Comparison of ENCODE assay signal across 19 cellular contexts in genomic region chr12:11067514-11067913, GRCh38. TPM values are rescaled to one million over a fixed set of nuclear protein-coding genes. Genes with fewer than 3 reads are reported as not detected.
A peak's percentile ranks its signal among the peaks of the same experiment; 100 is the strongest.
DNase-seq lines count a peak whose midpoint lies in the region; ATAC-seq, FAIRE-seq and TF ChIP-seq lines count a peak whose summit lies in the region.
"Had no signal": no experiment of that assay in that cellular context is flagged by ENCODE, and none has a peak within 500 bp of the region (broad histone marks: within the 10 kb centered on the region; RNA-seq: fewer than 3 reads in every experiment).

No MANE protein-coding gene starts in this region.

- H3K36me3 Mint-ChIP-seq in naive thymus-derived CD4-positive, alpha-beta T cell, result peaks cover 10 to 46% (median 25%) of the 10 kb centered on the region in 5 donors

- H3K36me3 ChIP-seq in right atrium auricular region, result no peaks in the 10 kb centered on the region
- H3K36me3 ChIP-seq in heart right ventricle, result no peaks in the 10 kb centered on the region
- H3K36me3 ChIP-seq in aorta (ENCODE audit: control insufficient read depth in 1 of 2, insufficient read depth in 2 of 2, low read length in 1 of 2), result peaks cover 0 to 2% of the 10 kb centered on the region in 2 donors
- no peaks in the 10 kb centered on the region for H3K36me3 ChIP-seq in naive thymus-derived CD4-positive, alpha-beta T cell (ENCODE audit: control insufficient read depth in 2 of 3, insufficient read depth in 3 of 3, low read length in 3 of 3)

- no peaks in the 10 kb centered on the region for H3K27me3 Mint-ChIP-seq in naive thymus-derived CD4-positive, alpha-beta T cell
- H3K27me3 Mint-ChIP-seq: activated naive CD4-positive, alpha-beta T cell treated with anti-CD3 and anti-CD28 coated beads, Interleukin-2, amount 50 U/mL, for 24 hours; stimulated activated naive B cell treated with anti-CD40 and anti-IgM and Interleukin-4, amounts not matched to agents 10 μg/mL and 1 μg/mL and 100 μg/mL, for 72 hours had no signal

- no peak overlapping the region for H3K4me3 ChIP-seq in right atrium auricular region
- H3K4me3 ChIP-seq in heart right ventricle, result no peak overlapping the region
- H3K4me3 ChIP-seq in aorta (ENCODE audit: low read length in 2 of 2), result no peak overlapping the region
- H3K4me3 ChIP-seq in naive thymus-derived CD4-positive, alpha-beta T cell (ENCODE audit: low read length), result no peak overlapping the region
- H3K4me3 ChIP-seq: coronary artery had no signal

- H3K4me1 ChIP-seq in right atrium auricular region (peaks cover 0 to 13% of the 10 kb centered on the region in 2 donors), heart right ventricle (peaks cover 0 to 10% (median 0%) of the 10 kb centered on the region in 9 donors), aorta (ENCODE audit: control insufficient read depth in 1 of 2, insufficient read depth in 2 of 2, low read length in 2 of 2) (no peaks in the 10 kb centered on the region)
- H3K4me1 ChIP-seq in naive thymus-derived CD4-positive, alpha-beta T cell (ENCODE audit: control insufficient read depth in 2 of 2, insufficient read depth in 2 of 2, low read length in 2 of 2), result no peaks in the 10 kb centered on the region

- H3K9me3 ChIP-seq in right atrium auricular region (no peaks in the 10 kb centered on the region), heart right ventricle (no peaks in the 10 kb centered on the region), aorta (ENCODE audit: control insufficient read depth, low read length) (no peaks in the 10 kb centered on the region)
- H3K9me3 ChIP-seq in naive thymus-derived CD4-positive, alpha-beta T cell (ENCODE audit: control insufficient read depth in 2 of 3, low read length in 3 of 3), result no peaks in the 10 kb centered on the region

- no peak overlapping the region for H3K4me3 Mint-ChIP-seq in naive thymus-derived CD4-positive, alpha-beta T cell
- H3K4me3 Mint-ChIP-seq: activated naive CD4-positive, alpha-beta T cell treated with anti-CD3 and anti-CD28 coated beads, Interleukin-2, amount 50 U/mL, for 24 hours; stimulated activated naive B cell treated with anti-CD40 and anti-IgM and Interleukin-4, amounts not matched to agents 10 μg/mL and 1 μg/mL and 100 μg/mL, for 72 hours; T-helper 1 cell treated with Interleukin-12 subunit alpha and Interleukin-12 subunit beta and Interleukin-4 antibody, amounts not matched to agents 30 μg/mL and 1 μg/mL, for 36 hours had no signal

- H3K27ac ChIP-seq in right atrium auricular region, result no peak overlapping the region
- H3K27ac ChIP-seq in heart right ventricle, result no peak overlapping the region
- no peak overlapping the region for H3K27ac ChIP-seq in aorta (ENCODE audit: low read depth in 1 of 2, low read length in 2 of 2)
- H3K27ac ChIP-seq in naive thymus-derived CD4-positive, alpha-beta T cell (ENCODE audit: low read depth, low read length), result no peak overlapping the region
- H3K27ac ChIP-seq: coronary artery, epithelial cell of prostate had no signal

- POLR2A ChIA-PET in naive thymus-derived CD4-positive, alpha-beta T cell (lab: Charles Lee), result no interaction called here

- H3K27ac Mint-ChIP-seq in naive thymus-derived CD4-positive, alpha-beta T cell, result no peak overlapping the region
- H3K27ac Mint-ChIP-seq: activated naive CD4-positive, alpha-beta T cell treated with anti-CD3 and anti-CD28 coated beads, Interleukin-2, amount 50 U/mL, for 24 hours; stimulated activated naive B cell treated with anti-CD40 and anti-IgM and Interleukin-4, amounts not matched to agents 10 μg/mL and 1 μg/mL and 100 μg/mL, for 72 hours; T-helper 1 cell treated with Interleukin-12 subunit alpha and Interleukin-12 subunit beta and Interleukin-4 antibody, amounts not matched to agents 30 μg/mL and 1 μg/mL, for 36 hours had no signal

- peaks cover 0 to 23% (median 14%) of the 10 kb centered on the region in 7 donors for H3K4me1 Mint-ChIP-seq in naive thymus-derived CD4-positive, alpha-beta T cell

- peaks cover 0 to 5% (median 0%) of the 10 kb centered on the region in 11 donors for H3K9me3 Mint-ChIP-seq in naive thymus-derived CD4-positive, alpha-beta T cell
- H3K9me3 Mint-ChIP-seq: activated naive CD4-positive, alpha-beta T cell treated with anti-CD3 and anti-CD28 coated beads, Interleukin-2, amount 50 U/mL, for 24 hours; T-helper 1 cell treated with Interleukin-12 subunit alpha and Interleukin-12 subunit beta and Interleukin-4 antibody, amounts not matched to agents 30 μg/mL and 1 μg/mL, for 36 hours had no signal

- no peak for FAIRE-seq in HTR-8/SVneo (lab: Jason Lieb, UNC)

- DNase-seq in Right ventricle myocardium inferior (ENCODE audit: missing footprints) (no peak), right atrium auricular region (ENCODE audit: low spot score) (no peak), astrocyte of the hippocampus (ENCODE audit: low read depth, low spot score) (peak; percentile 48), heart right ventricle (peak in 1 of 2 donors; percentile 68), aorta (peak in 1 of 2 donors; percentile 49), HTR-8/SVneo (ENCODE audit: insufficient read length, low spot score) (no peak), NCI-H1105 treated with DMSO at 0.1 percent for 48 hours (lab: John Stamatoyannopoulos, UW) (no peak)
- DNase-seq in naive thymus-derived CD4-positive, alpha-beta T cell, result no peak
- DNase-seq: GOT3; Karpas-422; NCI-H187; NCI-H748 treated with DMSO at 0.1 percent for 48 hours; small intestine; stimulated activated naive B cell treated with anti-CD40 and anti-IgM and Interleukin-4, amounts not matched to agents 10 μg/mL and 1 μg/mL and 100 μg/mL, for 72 hours had no signal

- ATAC-seq in Right ventricle myocardium inferior (peak; percentile 69), heart right ventricle (peak in 6 of 8 donors; percentile 41 to 88 (median 82)), aorta (ENCODE audit: low FRiP score) (peak; percentile 53)
- ATAC-seq in naive thymus-derived CD4-positive, alpha-beta T cell, result no peak
- ATAC-seq: stimulated activated naive B cell treated with anti-CD40 and anti-IgM and Interleukin-4, amounts not matched to agents 10 μg/mL and 1 μg/mL and 100 μg/mL, for 72 hours had no signal

- H3K27me3 ChIP-seq in right atrium auricular region, result no peaks in the 10 kb centered on the region
- H3K27me3 ChIP-seq in heart right ventricle, result no peaks in the 10 kb centered on the region
- H3K27me3 ChIP-seq in aorta (ENCODE audit: control insufficient read depth in 1 of 2, insufficient read depth in 2 of 2, low read length in 1 of 2), result no peaks in the 10 kb centered on the region
- H3K27me3 ChIP-seq in naive thymus-derived CD4-positive, alpha-beta T cell (ENCODE audit: control insufficient read depth in 2 of 2, insufficient read depth in 2 of 2, low read length in 2 of 2), result no peaks in the 10 kb centered on the region

- TF ChIP-seq CTCF in right atrium auricular region (IDR thresholded peaks at IDR 0.05) (no peak), heart right ventricle (IDR thresholded peaks at IDR 0.05) (no peak)

- CTCF ChIA-PET in naive thymus-derived CD4-positive, alpha-beta T cell (lab: Charles Lee), result no interaction called here

- intact Hi-C loops in Right ventricle myocardium inferior (cut with DNase I) (no loop called here), heart right ventricle (cut with DNase I) (loop anchor here in 2 of 10 donors (2.0 to 10.0 kb wide), 2 partner anchors 29 to 97 kb away; no protein-coding TSS in a partner anchor), aorta (cut with DNase I) (no loop called here)
- intact Hi-C loops in naive thymus-derived CD4-positive, alpha-beta T cell (cut with micrococcal nuclease), result loop anchor here in 1 of 2 donors (10.0 kb wide), 1 partner anchor 417 kb away; no protein-coding TSS in a partner anchor

- WGBS in heart right ventricle, 2 donors, result 6 to 41% methylated on average over 2 of the region's 2 CpGs
- 3 to 8% methylated on average over 2 of the region's 2 CpGs for WGBS in aorta, 2 donors

RNA-seq across cellular contexts. Expression of gene TAS2R46, which starts 5.4 kb away (rescaled TPM):
- total RNA-seq in Right ventricle myocardium inferior, result 0.43 TPM
- under 1 TPM in 1 of 2 donors, not detected in 1; 0.67 TPM for total RNA-seq in right atrium auricular region
- under 1 TPM in 7 of 10 donors, not detected in 3; 0.28 to 0.93 (median 0.51) TPM for total RNA-seq in heart right ventricle
- not detected for polyA plus RNA-seq in heart right ventricle
- total RNA-seq in aorta, result 1 to 10 TPM; 3.3 to 3.9 TPM
- polyA plus RNA-seq in aorta, result not detected
- 1 to 10 TPM; 1.2 to 3.4 (median 2.7) TPM for total RNA-seq in naive thymus-derived CD4-positive, alpha-beta T cell
- under 1 TPM in 1 of 2 donors, not detected in 1; 0.21 TPM for polyA plus RNA-seq in naive thymus-derived CD4-positive, alpha-beta T cell
- polyA plus RNA-seq: small intestine, urinary bladder had no signal

RNA-seq across cellular contexts. Expression of gene TAS2R43, which starts 24.6 kb away (rescaled TPM):
- total RNA-seq in Right ventricle myocardium inferior, result not detected
- 1 to 10 TPM in 1 of 2 donors, under 1 TPM in 1; 0.35 to 2.0 TPM for total RNA-seq in right atrium auricular region
- under 1 TPM in 4 of 10 donors, not detected in 6; 0.28 to 0.53 (median 0.31) TPM for total RNA-seq in heart right ventricle
- polyA plus RNA-seq in heart right ventricle, result not detected
- 1 to 10 TPM in 1 of 2 donors, under 1 TPM in 1; 0.36 to 2.2 TPM for total RNA-seq in aorta
- polyA plus RNA-seq in aorta, result not detected
- 1 to 10 TPM; 1.1 to 2.1 (median 1.7) TPM for total RNA-seq in naive thymus-derived CD4-positive, alpha-beta T cell
- under 1 TPM in 1 of 2 donors, not detected in 1; 0.32 TPM for polyA plus RNA-seq in naive thymus-derived CD4-positive, alpha-beta T cell
- polyA plus RNA-seq: urinary bladder had no signal

RNA-seq across cellular contexts. Expression of gene TAS2R31, which starts 36.3 kb away (rescaled TPM):
- total RNA-seq in Right ventricle myocardium inferior (0.41 TPM), right atrium auricular region (under 1 TPM in 1 of 2 donors, not detected in 1; 0.59 TPM), heart right ventricle (1 to 10 TPM in 1 of 10 donors, under 1 TPM in 9; 0.38 to 1.6 (median 0.84) TPM), aorta (1 to 10 TPM; 5.3 to 9.1 TPM)
- polyA plus RNA-seq in heart right ventricle (under 1 TPM; 0.12 to 0.29 TPM), aorta (under 1 TPM in 1 of 2 donors, not detected in 1; 0.82 TPM)
- total RNA-seq in naive thymus-derived CD4-positive, alpha-beta T cell, result 1 to 10 TPM; 1.5 to 6.2 (median 3.6) TPM
- polyA plus RNA-seq in naive thymus-derived CD4-positive, alpha-beta T cell, result under 1 TPM in 1 of 2 donors, not detected in 1; 0.26 TPM

RNA-seq across cellular contexts. Expression of gene TAS2R19, which starts 45.1 kb away (rescaled TPM):
- total RNA-seq in Right ventricle myocardium inferior, result 0.49 TPM
- under 1 TPM; 0.35 to 0.89 TPM for total RNA-seq in right atrium auricular region
- total RNA-seq in heart right ventricle, result 1 to 10 TPM in 2 of 10 donors, under 1 TPM in 8; 0.25 to 1.2 (median 0.77) TPM
- under 1 TPM; 0.12 to 0.59 TPM for polyA plus RNA-seq in heart right ventricle
- 1 to 10 TPM; 5.9 to 9.1 TPM for total RNA-seq in aorta
- under 1 TPM in 1 of 2 donors, not detected in 1; 0.72 TPM for polyA plus RNA-seq in aorta
- 1 to 10 TPM; 1.8 to 4.9 (median 3.4) TPM for total RNA-seq in naive thymus-derived CD4-positive, alpha-beta T cell
- under 1 TPM; 0.24 to 0.39 TPM for polyA plus RNA-seq in naive thymus-derived CD4-positive, alpha-beta T cell
